9 cellular contexts compared by ENCODE assay signal in genomic region chr1:154812911-154813816, GRCh38. TPM values are rescaled to one million over a fixed set of nuclear protein-coding genes. Genes with fewer than 3 reads are reported as not detected.
A peak's percentile ranks its signal among the peaks of the same experiment; 100 is the strongest.
DNase-seq lines count a peak whose midpoint lies in the region; ATAC-seq and TF ChIP-seq lines count a peak whose summit lies in the region.
"Had no signal": no experiment of that assay in that cellular context is flagged by ENCODE, and none has a peak within 500 bp of the region (broad histone marks: within the 10 kb centered on the region; RNA-seq: fewer than 3 reads in every experiment).

No MANE protein-coding gene starts in this region.

- no peak for TF ChIP-seq POLR2A in breast epithelium (IDR thresholded peaks at IDR 0.05)

- TF ChIP-seq CTCF in breast epithelium (IDR thresholded peaks at IDR 0.05), result no peak
- no peak for TF ChIP-seq CTCF in BE2C (IDR thresholded peaks at IDR 0.05; ENCODE audit: low read depth, low read length)

- H3K27me3 ChIP-seq in breast epithelium (no peaks in the 10 kb centered on the region), BE2C (no peaks in the 10 kb centered on the region)

- H3K9me3 ChIP-seq in breast epithelium, result no peaks in the 10 kb centered on the region
- no peaks in the 10 kb centered on the region for H3K9me3 ChIP-seq in BE2C

- intact Hi-C loops in breast epithelium (cut with DNase I; ENCODE audit: low total_unique reads), result no loop called here

- H3K4me1 ChIP-seq in breast epithelium (no peaks in the 10 kb centered on the region), BE2C (peaks cover 27% of the 10 kb centered on the region)

- peak; percentile 39 for DNase-seq in Ammon's horn (ENCODE audit: low spot score)
- DNase-seq in NCI-H187 treated with DMSO at 0.1 percent for 48 hours (lab: John Stamatoyannopoulos, UW), result peak; percentile 79
- DNase-seq in breast epithelium (ENCODE audit: low spot score in 2 of 2), result peak in 1 of 2 donors; percentile 53
- no peak for DNase-seq in left lobe of liver (ENCODE audit: low spot score)
- DNase-seq in BE2C, result no peak
- DNase-seq in inferior parietal cortex (ENCODE audit: extremely low spot score), result no peak
- DNase-seq in NCI-H1694 treated with DMSO at 0.1 percent for 48 hours (lab: John Stamatoyannopoulos, UW), result no peak
- DNase-seq: activated naive CD8-positive, alpha-beta T cell treated with anti-CD3 and anti-CD28 coated beads, Interleukin-2, amount 50 U/mL, for 24 hours had no signal

- no peaks in the 10 kb centered on the region for H3K36me3 ChIP-seq in breast epithelium
- no peaks in the 10 kb centered on the region for H3K36me3 ChIP-seq in BE2C

- H3K4me3 ChIP-seq in breast epithelium (peak overlapping the region in 2 of 3 donors; percentile 15 to 52), BE2C (ENCODE audit: low read depth, low read length) (no peak overlapping the region)

- H3K27ac ChIP-seq in breast epithelium, result peak overlapping the region; percentile 35 to 54

- peak; percentile 23 for ATAC-seq in left lobe of liver
- ATAC-seq in activated CD4-positive, CD25-positive, alpha-beta regulatory T cell treated with anti-CD3 and anti-CD28 coated beads, Interleukin-2, amount 50 U/mL, for 24 hours, result no peak
- ATAC-seq: activated naive CD8-positive, alpha-beta T cell treated with anti-CD3 and anti-CD28 coated beads, Interleukin-2, amount 50 U/mL, for 24 hours had no signal

RNA-seq across cellular contexts. Expression of gene KCNN3, which starts 56.9 kb away (rescaled TPM):
- total RNA-seq in breast epithelium, result 1 to 10 TPM in 2 of 3 donors, under 1 TPM in 1; 0.96 to 1.6 (median 1.0) TPM
- total RNA-seq in left lobe of liver, result 0.23 TPM
- polyA plus RNA-seq in BE2C (2012; ENCODE audit: insufficient read depth, insufficient read length, low read depth), result 0.31 TPM

Comparison
In these comparisons a context has a peak if more than half of its experiments do, and no peak if none do; other contexts are left out.
1. DNase-seq: peak in Ammon's horn (single experiment) and NCI-H187 treated with DMSO at 0.1 percent for 48 hours (single experiment); none in left lobe of liver (single experiment), BE2C (single experiment), inferior parietal cortex (single experiment) and NCI-H1694 treated with DMSO at 0.1 percent for 48 hours (single experiment).